21 cellular contexts compared by ENCODE assay signal in the genomic region with DNA sequence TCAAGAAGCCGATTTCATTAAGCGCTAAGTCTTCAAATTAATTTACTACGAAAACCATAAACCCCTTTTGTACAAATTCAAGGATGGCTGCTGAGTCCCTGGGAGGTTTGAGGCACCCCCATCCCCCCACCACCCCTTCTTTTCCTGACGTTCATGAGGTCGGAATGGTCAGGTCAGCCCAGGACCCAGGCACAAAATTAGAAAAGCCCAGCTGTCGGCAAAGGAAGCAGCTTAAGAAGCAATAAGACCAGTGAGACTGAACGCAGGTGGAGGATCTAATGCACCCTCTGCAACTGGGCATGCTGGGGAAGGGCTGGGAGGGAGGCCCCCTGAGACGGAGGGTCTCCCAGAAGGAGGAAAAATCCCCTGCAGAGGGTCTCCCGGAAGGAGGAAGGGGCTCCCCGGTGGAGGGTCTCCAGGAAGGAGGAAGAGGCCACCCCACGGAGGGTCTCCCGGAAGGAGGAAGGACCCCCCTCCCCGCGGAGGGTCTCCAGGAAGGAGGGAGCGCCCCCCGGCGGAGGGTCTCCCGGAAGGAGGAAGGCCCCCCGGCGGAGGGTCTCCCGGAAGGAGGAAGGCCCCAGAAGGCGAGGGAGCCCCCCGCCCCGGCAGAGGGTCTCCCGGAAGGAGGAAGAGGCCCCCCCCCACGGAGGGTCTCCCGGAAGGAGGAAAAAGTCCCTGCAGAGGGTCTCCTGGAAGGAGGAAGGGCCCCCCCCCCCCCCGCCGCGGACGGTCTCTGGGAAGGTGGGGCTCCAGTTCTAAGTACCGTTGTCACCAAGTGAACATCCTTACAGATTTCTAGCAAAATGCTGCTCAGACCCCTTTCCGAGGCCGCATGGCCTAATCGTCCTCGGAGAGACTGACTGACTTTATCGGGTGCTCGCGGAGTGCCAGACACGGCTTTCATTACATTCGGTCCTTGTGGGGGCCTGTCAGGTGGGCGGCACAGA.
DNase-seq lines count a peak whose midpoint lies in the region; ATAC-seq, FAIRE-seq and TF ChIP-seq lines count a peak whose summit lies in the region.
"Had no signal": no experiment of that assay in that cellular context is flagged by ENCODE, and none has a peak within 500 bp of the region (broad histone marks: within the 10 kb centered on the region; RNA-seq: fewer than 3 reads in every experiment).

No MANE protein-coding gene starts in this region.

- H3K27me3 ChIP-seq in right atrium auricular region (no peaks in the 10 kb centered on the region), sigmoid colon (peaks cover 2 to 29% (median 13%) of the 10 kb centered on the region in 3 donors), upper lobe of right lung (no peaks in the 10 kb centered on the region)
- H3K27me3 ChIP-seq: BLaER1 had no signal

- H3K9ac ChIP-seq in kidney (ENCODE audit: low read length in 2 of 2) = no peak overlapping the region
- H3K9ac ChIP-seq: BLaER1 had no signal

- TF ChIP-seq POLR2A in sigmoid colon (IDR thresholded peaks at IDR 0.05) = no peak

- no peaks in the 10 kb centered on the region for H3K4me1 ChIP-seq in right atrium auricular region
- H3K4me1 ChIP-seq in kidney (ENCODE audit: control insufficient read depth in 1 of 2, insufficient read depth in 1 of 2, low read depth in 1 of 2, low read length in 2 of 2) = no peaks in the 10 kb centered on the region
- no peaks in the 10 kb centered on the region for H3K4me1 ChIP-seq in sigmoid colon
- no peaks in the 10 kb centered on the region for H3K4me1 ChIP-seq in upper lobe of right lung
- H3K4me1 ChIP-seq: A549, BLaER1, SJSA1 had no signal

- DNase-seq in cardiac septum (ENCODE audit: low spot score) (peak; percentile 47), right atrium auricular region (ENCODE audit: low spot score) (no peak), kidney (peak; percentile 41), sigmoid colon (peak; percentile 29), upper lobe of right lung (peak; percentile 10), cerebellar cortex (ENCODE audit: low spot score) (no peak), NCI-H2196 treated with DMSO at 0.1 percent for 48 hours (lab: John Stamatoyannopoulos, UW; ENCODE audit: unreplicated experiment) (no peak)
- DNase-seq: Calu3; CD8-positive, alpha-beta T cell; DMS53; H7; Karpas-422; NCI-H1436; NCI-H2029; NCI-H526 treated with DMSO at 0.1 percent for 48 hours had no signal

- H3K4me3 ChIP-seq in right atrium auricular region (no peak overlapping the region), kidney (ENCODE audit: low read length in 2 of 2) (no peak overlapping the region), sigmoid colon (no peak overlapping the region), upper lobe of right lung (no peak overlapping the region)
- H3K4me3 ChIP-seq: A549, BLaER1, SJSA1 had no signal

- no peak for FAIRE-seq in kidney (lab: Jason Lieb, UNC)
- FAIRE-seq: A549, HTR-8/SVneo had no signal

- WGBS in sigmoid colon, 2 donors = 78 to 85% methylated on average over 42 of the region's 42 CpGs

- TF ChIP-seq CTCF in right atrium auricular region (IDR thresholded peaks at IDR 0.05) (no peak), kidney (IDR thresholded peaks at IDR 0.05; ENCODE audit: borderline replicate concordance, extremely low read depth, insufficient read depth) (no peak), sigmoid colon (IDR thresholded peaks at IDR 0.05) (no peak), upper lobe of right lung (IDR thresholded peaks at IDR 0.05) (no peak)

- no peak for ATAC-seq in upper lobe of right lung
- ATAC-seq in HG03097 (IDR thresholded peaks at IDR 0.05; ENCODE audit: low FRiP score, unreplicated experiment) = no peak
- ATAC-seq: A549; CD8-positive, alpha-beta T cell; Panc1 had no signal

- H3K36me3 ChIP-seq in right atrium auricular region = no peaks in the 10 kb centered on the region
- no peaks in the 10 kb centered on the region for H3K36me3 ChIP-seq in kidney (ENCODE audit: control insufficient read depth in 1 of 2, insufficient read depth in 2 of 2, low read length in 2 of 2)
- H3K36me3 ChIP-seq in sigmoid colon = no peaks in the 10 kb centered on the region
- H3K36me3 ChIP-seq in upper lobe of right lung = no peaks in the 10 kb centered on the region
- H3K36me3 ChIP-seq: BLaER1, SJSA1 had no signal

- intact Hi-C loops in cardiac septum (cut with DNase I) (no loop called here), kidney (cut with DNase I) (no loop called here), sigmoid colon (cut with DNase I) (no loop called here), upper lobe of right lung (cut with DNase I) (no loop called here)

- no peak overlapping the region for H3K27ac ChIP-seq in right atrium auricular region
- H3K27ac ChIP-seq in kidney (ENCODE audit: low read depth in 2 of 2, low read length in 2 of 2) = no peak overlapping the region
- peak overlapping the region in 1 of 4 donors; percentile 14 for H3K27ac ChIP-seq in sigmoid colon
- no peak overlapping the region for H3K27ac ChIP-seq in upper lobe of right lung
- H3K27ac ChIP-seq: A549, BLaER1, SJSA1 had no signal

- H3K9me3 ChIP-seq in right atrium auricular region (peaks cover 0 to 4% of the 10 kb centered on the region in 2 donors), kidney (ENCODE audit: control insufficient read depth in 1 of 2, low read length in 2 of 2) (peaks cover under 1 to 4% of the 10 kb centered on the region in 2 donors), sigmoid colon (peaks cover 0 to 4% (median under 1%) of the 10 kb centered on the region in 4 donors), upper lobe of right lung (no peaks in the 10 kb centered on the region)
- H3K9me3 ChIP-seq: SJSA1 had no signal

- TF ChIP-seq EP300 in sigmoid colon (IDR thresholded peaks at IDR 0.05) = no peak

Comparison
In these comparisons a context has a peak if more than half of its experiments do, and no peak if none do; other contexts are left out.
1. DNase-seq: peak in cardiac septum (single experiment), kidney (single experiment), sigmoid colon (single experiment) and upper lobe of right lung (single experiment); none in right atrium auricular region (single experiment), cerebellar cortex (single experiment) and NCI-H2196 treated with DMSO at 0.1 percent for 48 hours (single experiment).